In genomic region chr6:39263299-39264037, GRCh38 we compare ENCODE assay signal across 12 cellular contexts. TPM values are rescaled to one million over a fixed set of nuclear protein-coding genes. Genes with fewer than 3 reads are reported as not detected.
DNase-seq lines count a peak whose midpoint lies in the region; TF ChIP-seq lines count a peak whose summit lies in the region.
"Had no signal": no experiment of that assay in that cellular context is flagged by ENCODE, and none has a peak within 500 bp of the region (broad histone marks: within the 10 kb centered on the region; RNA-seq: fewer than 3 reads in every experiment).

No MANE protein-coding gene starts in this region.

- H3K27ac ChIP-seq in HUES6 (ENCODE audit: low read depth, low read length) (peak overlapping the region; percentile 86; the same call in 1 of the 2 replicates), smooth muscle cell (ENCODE audit: low read depth) (no peak overlapping the region)

- 0 out of 2 replicates have a peak, but pooled peaks cover 4% of the 10 kb centered on the region for H3K9me3 ChIP-seq in HUES6 (ENCODE audit: control insufficient read depth, insufficient read depth, low read depth, low read length)
- no peaks in the 10 kb centered on the region for H3K9me3 ChIP-seq in smooth muscle cell (replicated peaks; ENCODE audit: low read depth)

- H3K4me3 ChIP-seq in HUES6 (ENCODE audit: low read depth, low read length) (peak overlapping the region; percentile 7; the same call in 1 of the 2 replicates), smooth muscle cell (no peak overlapping the region)

- H2AFZ ChIP-seq in smooth muscle cell (ENCODE audit: low read depth) = no peak overlapping the region

- H3K4me1 ChIP-seq in HUES6 (ENCODE audit: control insufficient read depth, insufficient read depth, low read length) (peaks cover 24% of the 10 kb centered on the region), smooth muscle cell (ENCODE audit: low read depth) (peaks cover 4% of the 10 kb centered on the region)

- H3K4me2 ChIP-seq in smooth muscle cell = no peak overlapping the region

- 37% methylated on average over 5 of the region's 5 CpGs for WGBS in smooth muscle cell (ENCODE audit: low lambda C conversion rate)

- no peak for TF ChIP-seq CTCF in smooth muscle cell (IDR thresholded peaks at IDR 0.05; ENCODE audit: borderline replicate concordance, insufficient read depth, poor library complexity, severe bottlenecking)

- no peaks in the 10 kb centered on the region for H3K36me3 ChIP-seq in HUES6 (ENCODE audit: control insufficient read depth, insufficient read depth, low read length)
- H3K36me3 ChIP-seq in smooth muscle cell (ENCODE audit: low read depth) = no peaks in the 10 kb centered on the region

- POLR2A ChIA-PET in HEK293T (lab: Yijun Ruan, JAX) = no interaction called here

- CTCF ChIA-PET in HEK293T (lab: Yijun Ruan, JAX) = interaction anchor here (0.7 kb wide), 1 partner anchor 40 kb away, joined by 4 read pairs; no protein-coding TSS in a partner anchor

- H3K9ac ChIP-seq in HUES6 (ENCODE audit: low read length) (peak overlapping the region; percentile 10), smooth muscle cell (ENCODE audit: low read depth) (no peak overlapping the region)

- H4K20me1 ChIP-seq in smooth muscle cell (ENCODE audit: low read depth) = no peaks in the 10 kb centered on the region

- peaks cover 5% of the 10 kb centered on the region for H3F3A ChIP-seq in smooth muscle cell (ENCODE audit: low read depth)

- peak; percentile 60 for DNase-seq in ELF-1 (ENCODE audit: low read depth, low spot score)
- peak; percentile 61 for DNase-seq in SIG-M5 treated with dmso at 0.1 percent for 504 hours (lab: John Stamatoyannopoulos, UW; ENCODE audit: unreplicated experiment)
- peak; percentile 68 for DNase-seq in iPS-NIHi7 (ENCODE audit: extremely low spot score)
- DNase-seq in smooth muscle cell (lab: John Stamatoyannopoulos, UW; ENCODE audit: unreplicated experiment) = no peak
- DNase-seq in dermis blood vessel endothelial cell = no peak
- no peak for DNase-seq in HEK293T (ENCODE audit: extremely low spot score)
- DNase-seq: cerebellar nuclear complex, COR-L47, NCI-H526, nucleus accumbens had no signal

- H3K27me3 ChIP-seq in HUES6 (ENCODE audit: control insufficient read depth, insufficient read depth, low read length) (no peaks in the 10 kb centered on the region), smooth muscle cell (ENCODE audit: low read depth) (peaks cover 3% of the 10 kb centered on the region)

- no peaks in the 10 kb centered on the region for H3K79me2 ChIP-seq in smooth muscle cell (ENCODE audit: low read depth)

TF ChIP-seq in HEK293T, 16 proteins besides CTCF, POLR2A, EP300 and RAD21:
- TF ChIP-seq ELF4 (IDR thresholded peaks at IDR 0.05) (no peak), L3MBTL2 (conservative IDR thresholded peaks at IDR 0.05) (no peak), FOXM1 (IDR thresholded peaks at IDR 0.05; ENCODE audit: borderline replicate concordance) (no peak), CTBP1 (IDR thresholded peaks at IDR 0.05; ENCODE audit: borderline replicate concordance) (no peak), NFRKB (IDR thresholded peaks at IDR 0.05) (no peak), PKNOX1 (IDR thresholded peaks at IDR 0.05) (no peak), BHLHE40 (IDR thresholded peaks at IDR 0.05; ENCODE audit: borderline replicate concordance) (no peak), ZNF384 (IDR thresholded peaks at IDR 0.05) (no peak), FOXK2 (IDR thresholded peaks at IDR 0.05) (no peak), LEF1 (IDR thresholded peaks at IDR 0.05; ENCODE audit: borderline replicate concordance) (no peak), SP1 (IDR thresholded peaks at IDR 0.05) (no peak), ARNT (IDR thresholded peaks at IDR 0.05) (no peak), FOXA1 (IDR thresholded peaks at IDR 0.05) (no peak)

RNA-seq across cellular contexts. Expression of gene KCNK5, which starts 34.2 kb away (rescaled TPM):
- total RNA-seq in smooth muscle cell (0.04 TPM in 1 of 2 replicates, not detected in the other), dermis blood vessel endothelial cell (0.17 TPM in 1 of 2 replicates, not detected in the other)
- 0.35 TPM in 1 of 2 replicates, not detected in the other for polyA plus RNA-seq in smooth muscle cell

RNA-seq across cellular contexts. Expression of gene KCNK17, which starts 50.8 kb away (rescaled TPM):
- total RNA-seq in smooth muscle cell = not detected in 2 replicates
- polyA plus RNA-seq in smooth muscle cell = not detected in 2 replicates
- total RNA-seq in dermis blood vessel endothelial cell = not detected in 2 replicates
- total RNA-seq: subcutaneous adipose tissue had no signal

RNA-seq across cellular contexts. Expression of gene KCNK16, which starts 59.0 kb away (rescaled TPM):
- total RNA-seq in smooth muscle cell (not detected in 2 replicates), dermis blood vessel endothelial cell (not detected in 2 replicates)
- polyA plus RNA-seq in smooth muscle cell = not detected in 2 replicates
- total RNA-seq: subcutaneous adipose tissue had no signal

Comparison
In these comparisons a context has a peak if more than half of its experiments do, and no peak if none do; other contexts are left out.
1. DNase-seq: peak in ELF-1 (single experiment), SIG-M5 treated with dmso at 0.1 percent for 504 hours (single experiment) and iPS-NIHi7 (single experiment); none in smooth muscle cell (single experiment), dermis blood vessel endothelial cell (single experiment) and HEK293T (single experiment).